In the genomic region with DNA sequence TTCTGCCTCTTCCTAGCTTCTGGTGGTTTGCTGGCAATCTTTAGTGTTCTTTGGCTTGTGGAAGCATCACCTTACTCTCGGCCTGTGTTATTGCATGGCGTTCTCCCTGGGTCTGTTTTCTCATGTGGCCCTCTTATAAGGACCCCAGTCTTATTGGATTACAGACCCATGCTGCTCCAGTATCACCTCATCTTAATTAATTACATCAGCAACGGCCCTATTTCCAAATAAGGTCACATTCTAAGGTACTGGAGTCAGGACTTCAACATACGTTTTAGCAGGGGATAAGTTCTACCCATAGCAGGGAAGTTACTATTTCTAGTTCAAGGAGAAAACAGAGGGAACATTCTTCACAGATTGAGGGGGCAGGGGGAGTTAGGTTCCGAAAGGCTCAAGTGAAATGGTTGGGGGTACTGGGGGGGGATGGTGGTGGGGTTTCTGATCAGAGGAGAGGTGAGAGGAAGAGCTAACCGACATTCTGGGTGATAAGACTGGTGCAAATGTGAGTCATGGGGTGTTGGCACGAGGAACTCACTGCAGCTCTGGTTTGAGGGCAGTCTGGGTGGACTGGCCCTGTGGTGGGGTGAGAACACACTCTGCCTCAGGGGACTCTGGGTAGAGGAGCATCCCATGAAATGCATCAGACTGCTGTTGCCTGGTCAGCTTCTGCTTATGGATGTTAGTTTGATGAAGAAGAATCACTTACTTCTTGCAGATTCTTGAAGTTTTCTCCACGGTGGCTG, we compare ENCODE assay signal across 1 cellular context.
TF ChIP-seq lines count a peak whose summit lies in the region.

No MANE protein-coding gene starts in this region.

TF ChIP-seq in WTC11, 78 proteins besides CTCF, POLR2A, EP300 and RAD21 (continued from another document):
- TF ChIP-seq, protein P1, sequence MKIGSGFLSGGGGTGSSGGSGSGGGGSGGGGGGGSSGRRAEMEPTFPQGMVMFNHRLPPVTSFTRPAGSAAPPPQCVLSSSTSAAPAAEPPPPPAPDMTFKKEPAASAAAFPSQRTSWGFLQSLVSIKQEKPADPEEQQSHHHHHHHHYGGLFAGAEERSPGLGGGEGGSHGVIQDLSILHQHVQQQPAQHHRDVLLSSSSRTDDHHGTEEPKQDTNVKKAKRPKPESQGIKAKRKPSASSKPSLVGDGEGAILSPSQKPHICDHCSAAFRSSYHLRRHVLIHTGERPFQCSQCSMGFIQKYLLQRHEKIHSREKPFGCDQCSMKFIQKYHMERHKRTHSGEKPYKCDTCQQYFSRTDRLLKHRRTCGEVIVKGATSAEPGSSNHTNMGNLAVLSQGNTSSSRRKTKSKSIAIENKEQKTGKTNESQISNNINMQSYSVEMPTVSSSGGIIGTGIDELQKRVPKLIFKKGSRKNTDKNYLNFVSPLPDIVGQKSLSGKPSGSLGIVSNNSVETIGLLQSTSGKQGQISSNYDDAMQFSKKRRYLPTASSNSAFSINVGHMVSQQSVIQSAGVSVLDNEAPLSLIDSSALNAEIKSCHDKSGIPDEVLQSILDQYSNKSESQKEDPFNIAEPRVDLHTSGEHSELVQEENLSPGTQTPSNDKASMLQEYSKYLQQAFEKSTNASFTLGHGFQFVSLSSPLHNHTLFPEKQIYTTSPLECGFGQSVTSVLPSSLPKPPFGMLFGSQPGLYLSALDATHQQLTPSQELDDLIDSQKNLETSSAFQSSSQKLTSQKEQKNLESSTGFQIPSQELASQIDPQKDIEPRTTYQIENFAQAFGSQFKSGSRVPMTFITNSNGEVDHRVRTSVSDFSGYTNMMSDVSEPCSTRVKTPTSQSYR (CRISPR knock-in tag; IDR thresholded peaks at IDR 0.05), result no peak
- TF ChIP-seq ZNF138 (CRISPR knock-in tag; conservative IDR thresholded peaks at IDR 0.05) (no peak), ZNF416 (CRISPR knock-in tag; IDR thresholded peaks at IDR 0.05) (no peak), GABPB1 (CRISPR knock-in tag; IDR thresholded peaks at IDR 0.05) (no peak), NR3C1 (CRISPR knock-in tag; conservative IDR thresholded peaks at IDR 0.05; ENCODE audit: low read depth) (no peak), KAT7 (CRISPR knock-in tag; IDR thresholded peaks at IDR 0.05; ENCODE audit: borderline replicate concordance) (no peak), SMAD3 (CRISPR knock-in tag; IDR thresholded peaks at IDR 0.05; ENCODE audit: borderline replicate concordance) (no peak), ZNF232 (CRISPR knock-in tag; IDR thresholded peaks at IDR 0.05) (no peak), PRRX2 (CRISPR knock-in tag; IDR thresholded peaks at IDR 0.05) (no peak)
- TF ChIP-seq, protein P2, sequence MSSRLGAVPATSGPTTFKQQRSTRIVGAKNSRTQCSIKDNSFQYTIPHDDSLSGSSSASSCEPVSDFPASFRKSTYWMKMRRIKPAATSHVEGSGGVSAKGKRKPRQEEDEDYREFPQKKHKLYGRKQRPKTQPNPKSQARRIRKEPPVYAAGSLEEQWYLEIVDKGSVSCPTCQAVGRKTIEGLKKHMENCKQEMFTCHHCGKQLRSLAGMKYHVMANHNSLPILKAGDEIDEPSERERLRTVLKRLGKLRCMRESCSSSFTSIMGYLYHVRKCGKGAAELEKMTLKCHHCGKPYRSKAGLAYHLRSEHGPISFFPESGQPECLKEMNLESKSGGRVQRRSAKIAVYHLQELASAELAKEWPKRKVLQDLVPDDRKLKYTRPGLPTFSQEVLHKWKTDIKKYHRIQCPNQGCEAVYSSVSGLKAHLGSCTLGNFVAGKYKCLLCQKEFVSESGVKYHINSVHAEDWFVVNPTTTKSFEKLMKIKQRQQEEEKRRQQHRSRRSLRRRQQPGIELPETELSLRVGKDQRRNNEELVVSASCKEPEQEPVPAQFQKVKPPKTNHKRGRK (CRISPR knock-in tag; IDR thresholded peaks at IDR 0.05; ENCODE audit: borderline replicate concordance), result no peak
- TF ChIP-seq, protein P3, sequence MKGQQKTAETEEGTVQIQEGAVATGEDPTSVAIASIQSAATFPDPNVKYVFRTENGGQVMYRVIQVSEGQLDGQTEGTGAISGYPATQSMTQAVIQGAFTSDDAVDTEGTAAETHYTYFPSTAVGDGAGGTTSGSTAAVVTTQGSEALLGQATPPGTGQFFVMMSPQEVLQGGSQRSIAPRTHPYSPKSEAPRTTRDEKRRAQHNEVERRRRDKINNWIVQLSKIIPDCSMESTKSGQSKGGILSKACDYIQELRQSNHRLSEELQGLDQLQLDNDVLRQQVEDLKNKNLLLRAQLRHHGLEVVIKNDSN (CRISPR knock-in tag; IDR thresholded peaks at IDR 0.05), result no peak
- TF ChIP-seq, protein P4, sequence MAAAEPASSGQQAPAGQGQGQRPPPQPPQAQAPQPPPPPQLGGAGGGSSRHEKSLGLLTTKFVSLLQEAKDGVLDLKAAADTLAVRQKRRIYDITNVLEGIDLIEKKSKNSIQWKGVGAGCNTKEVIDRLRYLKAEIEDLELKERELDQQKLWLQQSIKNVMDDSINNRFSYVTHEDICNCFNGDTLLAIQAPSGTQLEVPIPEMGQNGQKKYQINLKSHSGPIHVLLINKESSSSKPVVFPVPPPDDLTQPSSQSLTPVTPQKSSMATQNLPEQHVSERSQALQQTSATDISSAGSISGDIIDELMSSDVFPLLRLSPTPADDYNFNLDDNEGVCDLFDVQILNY (CRISPR knock-in tag; IDR thresholded peaks at IDR 0.05), result no peak
- TF ChIP-seq, protein P5, sequence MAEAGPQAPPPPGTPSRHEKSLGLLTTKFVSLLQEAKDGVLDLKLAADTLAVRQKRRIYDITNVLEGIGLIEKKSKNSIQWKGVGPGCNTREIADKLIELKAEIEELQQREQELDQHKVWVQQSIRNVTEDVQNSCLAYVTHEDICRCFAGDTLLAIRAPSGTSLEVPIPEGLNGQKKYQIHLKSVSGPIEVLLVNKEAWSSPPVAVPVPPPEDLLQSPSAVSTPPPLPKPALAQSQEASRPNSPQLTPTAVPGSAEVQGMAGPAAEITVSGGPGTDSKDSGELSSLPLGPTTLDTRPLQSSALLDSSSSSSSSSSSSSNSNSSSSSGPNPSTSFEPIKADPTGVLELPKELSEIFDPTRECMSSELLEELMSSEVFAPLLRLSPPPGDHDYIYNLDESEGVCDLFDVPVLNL (CRISPR knock-in tag; IDR thresholded peaks at IDR 0.05; ENCODE audit: borderline replicate concordance, low read depth), result no peak
- TF ChIP-seq, protein P6, sequence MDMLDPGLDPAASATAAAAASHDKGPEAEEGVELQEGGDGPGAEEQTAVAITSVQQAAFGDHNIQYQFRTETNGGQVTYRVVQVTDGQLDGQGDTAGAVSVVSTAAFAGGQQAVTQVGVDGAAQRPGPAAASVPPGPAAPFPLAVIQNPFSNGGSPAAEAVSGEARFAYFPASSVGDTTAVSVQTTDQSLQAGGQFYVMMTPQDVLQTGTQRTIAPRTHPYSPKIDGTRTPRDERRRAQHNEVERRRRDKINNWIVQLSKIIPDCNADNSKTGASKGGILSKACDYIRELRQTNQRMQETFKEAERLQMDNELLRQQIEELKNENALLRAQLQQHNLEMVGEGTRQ (CRISPR knock-in tag; IDR thresholded peaks at IDR 0.05), result no peak
